Comparison of ENCODE assay signal across 15 cellular contexts in the genomic region with DNA sequence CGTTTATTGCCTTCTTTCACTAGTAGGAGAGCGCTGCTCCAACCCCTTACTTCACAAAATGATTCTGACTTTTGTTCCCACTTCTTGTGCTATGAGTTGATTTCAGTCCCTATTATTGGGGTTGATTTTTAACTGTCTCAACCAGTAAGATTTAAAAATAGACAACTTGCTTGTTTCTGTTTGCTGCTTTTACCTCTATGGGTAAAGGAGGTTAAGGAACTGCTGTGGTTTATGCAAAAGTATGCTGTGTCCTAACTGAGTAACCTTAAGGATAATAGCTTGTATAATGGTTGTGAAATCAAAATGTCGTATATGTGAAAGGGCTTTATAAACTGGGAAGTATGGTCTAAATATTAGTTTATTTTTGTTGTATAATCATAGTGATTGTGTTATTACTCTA. TPM values are rescaled to one million over a fixed set of nuclear protein-coding genes. Genes with fewer than 3 reads are reported as not detected.
DNase-seq lines count a peak whose midpoint lies in the region; ATAC-seq lines count a peak whose summit lies in the region.
"Had no signal": no experiment of that assay in that cellular context is flagged by ENCODE, and none has a peak within 500 bp of the region (broad histone marks: within the 10 kb centered on the region; RNA-seq: fewer than 3 reads in every experiment).

No MANE protein-coding gene starts in this region.

- intact Hi-C loops in posterior vena cava (cut with DNase I): no loop called here

- ATAC-seq in GM18508 (IDR thresholded peaks at IDR 0.05; ENCODE audit: insufficient read depth, unreplicated experiment) (peak; percentile 78), GM19463 (IDR thresholded peaks at IDR 0.05; ENCODE audit: unreplicated experiment) (peak; percentile 86), HG02759 (IDR thresholded peaks at IDR 0.05; ENCODE audit: unreplicated experiment) (peak; percentile 77), HG03442 (IDR thresholded peaks at IDR 0.05; ENCODE audit: unreplicated experiment) (peak; percentile 63)
- ATAC-seq: lower lobe of right lung, WTC11 had no signal

- DNase-seq in epidermal melanocyte (ENCODE audit: insufficient read length, low spot score): no peak
- DNase-seq in NCI-H1436 (lab: John Stamatoyannopoulos, UW): no peak
- DNase-seq in posterior vena cava (ENCODE audit: low spot score): no peak
- DNase-seq in DMS 273 (lab: John Stamatoyannopoulos, UW; ENCODE audit: unreplicated experiment): no peak
- DNase-seq: activated naive CD4-positive, alpha-beta T cell treated with anti-CD3 and anti-CD28 coated beads, Interleukin-2, amount 50 U/mL, for 16 hours; brain microvascular endothelial cell; DMS53; lower lobe of right lung; NCI-H1417 treated with DMSO at 0.1 percent for 48 hours; stimulated activated CD4-positive, alpha-beta T cell treated with anti-CD3 and anti-CD28 coated beads, Interleukin-1b, Interleukin-23, amount 100 ng/mL, for 48 hours had no signal

RNA-seq across cellular contexts. Expression of a gene that starts 22.6 kb away (rescaled TPM):
- total RNA-seq in posterior vena cava: 10 to 100 TPM; 21.2 to 21.4 TPM
